In genomic region chr7:76269895-76270294, GRCh38 we compare ENCODE assay signal across 14 cellular contexts.
"Had no signal": no experiment of that assay in that cellular context is flagged by ENCODE, and none has a peak within 500 bp of the region (broad histone marks: within the 10 kb centered on the region; RNA-seq: fewer than 3 reads in every experiment).

No MANE protein-coding gene starts in this region.

- H3K27ac Mint-ChIP-seq: activated naive CD4-positive, alpha-beta T cell treated with anti-CD3 and anti-CD28 coated beads for 36 hours; activated naive CD8-positive, alpha-beta T cell treated with anti-CD3 and anti-CD28 coated beads, Interleukin-2, amount 50 U/mL, for 24 hours; activated T-helper 2 cell treated with anti-CD3 and anti-CD28 coated beads, Interferon-gamma antibody, Interleukin-2, Interleukin-4, amounts not matched to agents 10 μg/mL and 5 μg/mL and 100 μg/mL, durations not matched to agents 14 hours and 24 hours and 36 hours; nephron progenitor cell; stimulated activated naive B cell treated with anti-CD40 and anti-IgM and Interleukin-4, amounts not matched to agents 10 μg/mL and 1 μg/mL and 100 μg/mL, for 72 hours had no signal

- H3K4me3 ChIP-seq: dorsolateral prefrontal cortex, pancreas, transverse colon had no signal

- H3K9me3 ChIP-seq: pancreas, transverse colon had no signal

- H3K27ac ChIP-seq: pancreas, transverse colon had no signal

- DNase-seq: activated CD4-positive, alpha-beta T cell treated with anti-CD3 and anti-CD28 coated beads for 1 hour; activated CD4-positive, alpha-beta T cell treated with anti-CD3 and anti-CD28 coated beads, Interleukin-2, amount 50 U/mL, for 4 hours; activated naive CD4-positive, alpha-beta T cell treated with anti-CD3 and anti-CD28 coated beads for 36 hours; activated naive CD8-positive, alpha-beta T cell treated with anti-CD3 and anti-CD28 coated beads, Interleukin-2, amount 50 U/mL, for 24 hours; kidney glomerular epithelial cell; mesendoderm; nephron progenitor cell; pancreas; retina; stimulated activated CD4-positive, alpha-beta T cell treated with anti-CD3 and anti-CD28 coated beads, Interleukin-2, amount 100 ng/mL, for 48 hours; stimulated activated naive B cell treated with anti-CD40 and anti-IgM and Interleukin-4, amounts not matched to agents 10 μg/mL and 1 μg/mL and 100 μg/mL, for 72 hours; transverse colon had no signal

- H3K36me3 ChIP-seq: pancreas, transverse colon had no signal

- H3K9me3 Mint-ChIP-seq: activated naive CD4-positive, alpha-beta T cell treated with anti-CD3 and anti-CD28 coated beads for 36 hours; activated naive CD8-positive, alpha-beta T cell treated with anti-CD3 and anti-CD28 coated beads, Interleukin-2, amount 50 U/mL, for 24 hours; activated T-helper 2 cell treated with anti-CD3 and anti-CD28 coated beads, Interferon-gamma antibody, Interleukin-2, Interleukin-4, amounts not matched to agents 10 μg/mL and 5 μg/mL and 100 μg/mL, durations not matched to agents 14 hours and 24 hours and 36 hours; nephron progenitor cell; stimulated activated naive B cell treated with anti-CD40 and anti-IgM and Interleukin-4, amounts not matched to agents 10 μg/mL and 1 μg/mL and 100 μg/mL, for 72 hours had no signal

- H3K4me3 Mint-ChIP-seq: activated naive CD4-positive, alpha-beta T cell treated with anti-CD3 and anti-CD28 coated beads for 36 hours; activated naive CD8-positive, alpha-beta T cell treated with anti-CD3 and anti-CD28 coated beads, Interleukin-2, amount 50 U/mL, for 24 hours; nephron progenitor cell; stimulated activated naive B cell treated with anti-CD40 and anti-IgM and Interleukin-4, amounts not matched to agents 10 μg/mL and 1 μg/mL and 100 μg/mL, for 72 hours had no signal

- ATAC-seq: activated naive CD8-positive, alpha-beta T cell treated with anti-CD3 and anti-CD28 coated beads, Interleukin-2, amount 50 U/mL, for 24 hours; pancreas; stimulated activated naive B cell treated with anti-CD40 and anti-IgM and Interleukin-4, amounts not matched to agents 10 μg/mL and 1 μg/mL and 100 μg/mL, for 72 hours had no signal

- H3K36me3 Mint-ChIP-seq: stimulated activated naive B cell treated with anti-CD40 and anti-IgM and Interleukin-4, amounts not matched to agents 10 μg/mL and 1 μg/mL and 100 μg/mL, for 72 hours had no signal

- FAIRE-seq: pancreas had no signal
